Comparison of ENCODE assay signal across 9 cellular contexts in genomic region chr7:1668486-1668931, GRCh38. TPM values are rescaled to one million over a fixed set of nuclear protein-coding genes. Genes with fewer than 3 reads are reported as not detected.
A peak's percentile ranks its signal among the peaks of the same experiment; 100 is the strongest.
DNase-seq lines count a peak whose midpoint lies in the region; ATAC-seq and TF ChIP-seq lines count a peak whose summit lies in the region.
"Had no signal": no experiment of that assay in that cellular context is flagged by ENCODE, and none has a peak within 500 bp of the region (broad histone marks: within the 10 kb centered on the region; RNA-seq: fewer than 3 reads in every experiment).

No MANE protein-coding gene starts in this region.

- no peak for TF ChIP-seq POLR2A in heart left ventricle (IDR thresholded peaks at IDR 0.05)

- H3K27me3 ChIP-seq in heart left ventricle = peaks cover 6 to 83% (median 23%) of the 10 kb centered on the region in 9 donors
- H3K27me3 ChIP-seq in brain microvascular endothelial cell (replicated peaks) = peaks cover 54% of the 10 kb centered on the region

- in situ Hi-C loops in brain microvascular endothelial cell (cut with HindIII; ENCODE audit: low pct_ligation_motif_present, low sequenced_read_pairs) = no loop called here

- ATAC-seq in heart left ventricle (peak in 3 of 4 donors; percentile 1 to 62 (median 41)), omental fat pad (ENCODE audit: low FRiP score) (no peak)

- TF ChIP-seq CTCF in heart left ventricle (IDR thresholded peaks at IDR 0.05) (no peak), omental fat pad (IDR thresholded peaks at IDR 0.05) (no peak), brain microvascular endothelial cell (IDR thresholded peaks at IDR 0.05; ENCODE audit: low read depth, low read length, missing control alignments) (no peak)

- intact Hi-C loops in heart left ventricle (cut with DNase I) = loop anchor here in 9 of 10 donors (5.0 to 10.0 kb wide), 5 partner anchors 59 to 676 kb away; partner anchors contain the start of gene PSMG3 (in 2 of the 9)

- H3K9me3 ChIP-seq in heart left ventricle = no peaks in the 10 kb centered on the region
- H3K9me3 ChIP-seq: breast epithelium had no signal

- H3K27ac ChIP-seq in heart left ventricle (peak overlapping the region in 9 of 12 donors; percentile 31 to 85 (median 62)), brain microvascular endothelial cell (no peak overlapping the region)
- H3K27ac ChIP-seq: breast epithelium had no signal

- H3K4me1 ChIP-seq in heart left ventricle = peaks cover 0 to 71% (median 41%) of the 10 kb centered on the region in 12 donors

- H3K4me3 ChIP-seq in heart left ventricle (no peak overlapping the region), brain microvascular endothelial cell (ENCODE audit: low read depth, low read length) (no peak overlapping the region)

- 61 to 66% (median 61%) methylated on average over 7 to 16 of the region's 16 CpGs for WGBS in heart left ventricle, 4 donors

- DNase-seq in D341Med (ENCODE audit: low spot score) (peak; percentile 39), M059J (ENCODE audit: low read depth) (peak; percentile 46), heart left ventricle (peak in 4 of 5 donors; percentile 21 to 65 (median 52)), omental fat pad (ENCODE audit: low spot score) (peak; percentile 18), brain microvascular endothelial cell (no peak), NCI-H1930 (lab: John Stamatoyannopoulos, UW) (no peak), NCI-H1417 treated with DMSO at 0.1 percent for 48 hours (lab: John Stamatoyannopoulos, UW) (no peak)
- DNase-seq in stimulated activated CD4-positive, alpha-beta T cell treated with anti-CD3 and anti-CD28 coated beads, Interleukin-1b, Interleukin-23, amount 100 ng/mL, for 48 hours = no peak

- H3K36me3 ChIP-seq in heart left ventricle = no peaks in the 10 kb centered on the region
- no peaks in the 10 kb centered on the region for H3K36me3 ChIP-seq in brain microvascular endothelial cell (replicated peaks)
- H3K36me3 ChIP-seq: breast epithelium had no signal

RNA-seq across cellular contexts. Expression of gene ELFN1, which starts 1.6 kb away (rescaled TPM):
- total RNA-seq in M059J (2014; rRNA removed; shearing (Covaris generic)) = not detected in 2 replicates
- total RNA-seq in heart left ventricle (10 to 100 TPM in 1 of 9 donors, 1 to 10 TPM in 8; 3.8 to 18.6 (median 6.8) TPM), omental fat pad (1 to 10 TPM; 3.8 to 6.0 (median 4.1) TPM)
- polyA plus RNA-seq in heart left ventricle = 1 to 10 TPM; 2.6 to 5.9 TPM

Comparison
In these comparisons a context has a peak if more than half of its experiments do, and no peak if none do; other contexts are left out.
1. DNase-seq: peak in D341Med (single experiment), M059J (single experiment), heart left ventricle (4 of 5) and omental fat pad (single experiment); none in stimulated activated CD4-positive, alpha-beta T cell treated with anti-CD3 and anti-CD28 coated beads, Interleukin-1b, Interleukin-23, amount 100 ng/mL, for 48 hours (single experiment), brain microvascular endothelial cell (single experiment), NCI-H1930 (0 of 2) and NCI-H1417 treated with DMSO at 0.1 percent for 48 hours (single experiment).